In the genomic region with DNA sequence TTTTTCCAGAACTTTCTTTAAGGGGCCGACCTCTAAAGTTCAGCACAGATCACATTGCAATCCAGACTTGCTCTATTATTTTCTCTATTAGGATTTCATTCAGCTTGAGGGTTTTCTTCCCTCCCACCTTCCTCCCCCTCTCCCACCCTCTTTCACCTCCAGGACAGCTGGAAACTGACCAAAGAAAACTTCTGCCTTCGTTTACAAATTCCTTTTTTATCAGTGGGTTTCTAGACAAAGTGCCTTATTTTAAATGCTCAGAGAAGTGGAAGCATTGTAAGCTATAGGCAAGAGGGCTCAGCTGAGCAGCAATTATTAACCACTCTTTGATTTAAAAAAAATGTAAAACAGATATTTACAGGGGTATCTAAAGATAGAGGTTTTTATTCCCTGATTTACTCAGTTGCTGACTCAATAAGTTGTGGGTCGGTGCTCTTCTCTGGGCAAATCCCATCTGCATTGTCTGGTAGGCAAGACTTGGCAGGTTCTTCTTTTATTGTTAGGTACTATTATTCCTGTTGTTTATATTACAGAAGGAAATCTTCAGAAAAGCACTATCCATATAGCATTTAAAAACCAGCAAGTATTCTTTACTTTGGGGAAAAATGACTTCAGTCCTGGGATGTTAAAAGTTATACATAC, we compare ENCODE assay signal across 12 cellular contexts.
DNase-seq lines count a peak whose midpoint lies in the region; ATAC-seq, FAIRE-seq and TF ChIP-seq lines count a peak whose summit lies in the region.
"Had no signal": no experiment of that assay in that cellular context is flagged by ENCODE, and none has a peak within 500 bp of the region (broad histone marks: within the 10 kb centered on the region; RNA-seq: fewer than 3 reads in every experiment).

No MANE protein-coding gene starts in this region.

- no peak overlapping the region for H3K4me2 ChIP-seq in PC-3 (ENCODE audit: low read length)

- no peak for TF ChIP-seq EP300 in transverse colon (IDR thresholded peaks at IDR 0.05; ENCODE audit: low read depth)

- POLR2A ChIA-PET in PC-3 (lab: Charles Lee; ENCODE audit: unreplicated experiment): no interaction called here

- peaks cover 31% of the 10 kb centered on the region for H3K4me1 ChIP-seq in PC-3 (ENCODE audit: insufficient read depth, low read length)
- peaks cover 4% of the 10 kb centered on the region for H3K4me1 ChIP-seq in endodermal cell (ENCODE audit: control insufficient read depth, insufficient read depth, low read length)
- peaks cover 8% of the 10 kb centered on the region for H3K4me1 ChIP-seq in muscle layer of colon (ENCODE audit: insufficient read depth, low read length)
- peaks cover 0 to 14% (median 3%) of the 10 kb centered on the region in 4 donors for H3K4me1 ChIP-seq in transverse colon

- H3K36me3 ChIP-seq in PC-3 (ENCODE audit: low read depth, low read length): no peaks in the 10 kb centered on the region
- no peaks in the 10 kb centered on the region for H3K36me3 ChIP-seq in endodermal cell (ENCODE audit: control insufficient read depth, insufficient read depth, low read length)
- no peaks in the 10 kb centered on the region for H3K36me3 ChIP-seq in muscle layer of colon (ENCODE audit: insufficient read depth, low read length)
- no peaks in the 10 kb centered on the region for H3K36me3 ChIP-seq in transverse colon

- no peak overlapping the region for H3K4me3 Mint-ChIP-seq in endodermal cell

- H3K27me3 ChIP-seq in PC-3 (ENCODE audit: low read length) (no peaks in the 10 kb centered on the region), endodermal cell (ENCODE audit: control insufficient read depth, insufficient read depth, low read length, poor library complexity, severe bottlenecking) (no peaks in the 10 kb centered on the region), muscle layer of colon (ENCODE audit: control insufficient read depth in 1 of 2, insufficient read depth in 2 of 2, low read length in 2 of 2) (no peaks in the 10 kb centered on the region), transverse colon (no peaks in the 10 kb centered on the region)

- H3F3A ChIP-seq in PC-3 (ENCODE audit: low read length, unreplicated experiment): peaks cover 6% of the 10 kb centered on the region

- no peak overlapping the region for H3K27ac ChIP-seq in PC-3 (ENCODE audit: low read length)
- H3K27ac ChIP-seq in endodermal cell (ENCODE audit: low read depth, low read length): peak overlapping the region; percentile 3
- H3K27ac ChIP-seq in muscle layer of colon (ENCODE audit: low read depth, low read length): peak overlapping the region; percentile 96
- peak overlapping the region; percentile 82 to 88 (median 84) for H3K27ac ChIP-seq in transverse colon

- no peaks in the 10 kb centered on the region for H3K27me3 Mint-ChIP-seq in endodermal cell (ENCODE audit: insufficient read depth)

- TF ChIP-seq CTCF in PC-3 (conservative IDR thresholded peaks at IDR 0.05; ENCODE audit: low read depth, low read length) (no peak), endodermal cell (conservative IDR thresholded peaks at IDR 0.05) (no peak), transverse colon (IDR thresholded peaks at IDR 0.05) (no peak)

- H3K9me3 ChIP-seq in PC-3 (ENCODE audit: low read length) (no peaks in the 10 kb centered on the region), endodermal cell (ENCODE audit: control insufficient read depth, low read length) (no peaks in the 10 kb centered on the region), muscle layer of colon (ENCODE audit: low read length) (no peaks in the 10 kb centered on the region), transverse colon (no peaks in the 10 kb centered on the region)

- no peaks in the 10 kb centered on the region for H4K20me1 ChIP-seq in PC-3 (ENCODE audit: low read length)

- no peak for TF ChIP-seq POLR2A in transverse colon (IDR thresholded peaks at IDR 0.05)
- TF ChIP-seq POLR2A in H54 (IDR thresholded peaks at IDR 0.05; ENCODE audit: low read depth, low read length): no peak

- ATAC-seq in PC-3: no peak
- ATAC-seq: esophagus mucosa had no signal

- WGBS in endodermal cell (ENCODE audit: insufficient coverage in 1 of 2, insufficient read length in 1 of 2), 2 experiments: 14 to 61% methylated on average over 1 to 3 of the region's 3 CpGs
- 35 to 37% methylated on average over 3 of the region's 3 CpGs for WGBS in transverse colon (ENCODE audit: low coverage in 1 of 2), 2 donors

- BruUV-seq in PC-3 (replicated peaks; lab: Mats Ljungman, UMichigan): no TSS peak

- no peaks in the 10 kb centered on the region for H3K9me3 Mint-ChIP-seq in endodermal cell

- in situ Hi-C loops in transverse colon (cut with MboI; ENCODE audit: low pct_ligation_motif_present in 1 of 4, low pct_unique_long_range_greater_than_20kb in 1 of 4, low sequenced_read_pairs in 3 of 4): no loop called here

- CTCF ChIA-PET in PC-3 (lab: Charles Lee): interaction anchor here (0.6 kb wide), 1 partner anchor 165 kb away, joined by 6 read pairs; no protein-coding TSS in a partner anchor

- H3K9ac ChIP-seq in PC-3 (ENCODE audit: low read length) (no peak overlapping the region), endodermal cell (ENCODE audit: extremely low read depth, low read length, poor library complexity, severe bottlenecking) (no peak overlapping the region), muscle layer of colon (ENCODE audit: low read length) (peak overlapping the region; percentile 91)

- H3K4me3 ChIP-seq in PC-3 (ENCODE audit: low read length): no peak overlapping the region
- no peak overlapping the region for H3K4me3 ChIP-seq in endodermal cell (ENCODE audit: low read length)
- peak overlapping the region; percentile 64 to 93 for H3K4me3 ChIP-seq in muscle layer of colon (ENCODE audit: low read depth in 1 of 2, low read length in 2 of 2)
- peak overlapping the region; percentile 6 to 43 (median 40) for H3K4me3 ChIP-seq in transverse colon

- no peaks in the 10 kb centered on the region for H3K36me3 Mint-ChIP-seq in endodermal cell (ENCODE audit: low read depth)

- H3K79me2 ChIP-seq in PC-3 (ENCODE audit: low read length): no peaks in the 10 kb centered on the region

- no peak overlapping the region for H3K27ac Mint-ChIP-seq in endodermal cell

- H3K4me1 Mint-ChIP-seq in endodermal cell: peaks cover 24% of the 10 kb centered on the region

- H2AFZ ChIP-seq in PC-3 (ENCODE audit: low read length): 0 out of 2 replicates have a peak overlapping the region, but pooled peaks have one; percentile 6

- H3K9me2 ChIP-seq in PC-3 (replicated peaks; ENCODE audit: low read length): no peaks in the 10 kb centered on the region

- FAIRE-seq in H54 (lab: Jason Lieb, UNC): no peak

- DNase-seq in PC-3 (no peak), endodermal cell (no peak), transverse colon (no peak), NCI-H2107 treated with DMSO at 0.1 percent for 48 hours (lab: John Stamatoyannopoulos, UW; ENCODE audit: unreplicated experiment) (no peak), AG08396 (ENCODE audit: low spot score) (no peak), H54 (ENCODE audit: insufficient read length, low spot score) (no peak)
- no peak for DNase-seq in stimulated activated CD8-positive, alpha-beta memory T cell treated with anti-CD3 and anti-CD28 coated beads, Interleukin-4, amount 100 ng/mL, for 48 hours
- DNase-seq: activated CD8-positive, alpha-beta memory T cell treated with anti-CD3 and anti-CD28 coated beads, Interleukin-2, amount 50 U/mL, for 48 hours; NCI-H1694; SW 1271 had no signal

- intact Hi-C loops in PC-3 (cut with micrococcal nuclease): loop anchor here (10.0 kb wide), 1 partner anchor 391 kb away; a partner anchor contains a TSS
- intact Hi-C loops in transverse colon (cut with DNase I; ENCODE audit: low total_unique reads): loop anchor here (1.0 to 5.0 kb wide), 2 partner anchors 215 to 254 kb away; no protein-coding TSS in a partner anchor

Comparison
In these comparisons a context has a peak if more than half of its experiments do, and no peak if none do; other contexts are left out.
1. H3K4me3 ChIP-seq: peak in muscle layer of colon (2 of 2) and transverse colon (4 of 4); none in PC-3 (single experiment) and endodermal cell (single experiment).